ENCODE assay signal across 10 cellular contexts in genomic region chr9:18890372-18890771, GRCh38.
DNase-seq lines count a peak whose midpoint lies in the region; ATAC-seq and TF ChIP-seq lines count a peak whose summit lies in the region.
"Had no signal": no experiment of that assay in that cellular context is flagged by ENCODE, and none has a peak within 500 bp of the region (broad histone marks: within the 10 kb centered on the region; RNA-seq: fewer than 3 reads in every experiment).

No MANE protein-coding gene starts in this region.

- H3K36me3 ChIP-seq in upper lobe of right lung, result no peaks in the 10 kb centered on the region
- no peaks in the 10 kb centered on the region for H3K36me3 ChIP-seq in Peyer's patch

- peak; percentile 90 for DNase-seq in LHCN-M2 (ENCODE audit: low read depth)
- DNase-seq in fibroblast of gingiva (ENCODE audit: low read depth), result peak; percentile 75
- no peak for DNase-seq in upper lobe of right lung
- DNase-seq in GM19238 (ENCODE audit: insufficient read length, low spot score), result no peak
- DNase-seq in posterior vena cava (ENCODE audit: low spot score), result no peak
- no peak for DNase-seq in Peyer's patch
- DNase-seq: NCI-H2029 had no signal

- TF ChIP-seq POLR2A in Peyer's patch (IDR thresholded peaks at IDR 0.05), result no peak

- H3K4me3 ChIP-seq in upper lobe of right lung (no peak overlapping the region), Peyer's patch (no peak overlapping the region)
- H3K4me3 ChIP-seq: ascending aorta had no signal

- H3K27me3 ChIP-seq in upper lobe of right lung (no peaks in the 10 kb centered on the region), Peyer's patch (no peaks in the 10 kb centered on the region)
- H3K27me3 ChIP-seq: ascending aorta had no signal

- H3K4me1 ChIP-seq in upper lobe of right lung (no peaks in the 10 kb centered on the region), Peyer's patch (no peaks in the 10 kb centered on the region)
- H3K4me1 ChIP-seq: ascending aorta had no signal

- intact Hi-C loops in upper lobe of right lung (cut with DNase I), result no loop called here
- intact Hi-C loops in posterior vena cava (cut with DNase I), result no loop called here

- H3K9me3 ChIP-seq in upper lobe of right lung (peaks cover under 1% of the 10 kb centered on the region), Peyer's patch (peaks cover 0 to 3% (median 0%) of the 10 kb centered on the region in 4 donors)

- peak; percentile 82 for ATAC-seq in GM18499 (IDR thresholded peaks at IDR 0.05; ENCODE audit: insufficient read depth, unreplicated experiment)
- peak; percentile 75 for ATAC-seq in GM21723 (IDR thresholded peaks at IDR 0.05; ENCODE audit: unreplicated experiment)
- ATAC-seq in upper lobe of right lung, result no peak

- no peak overlapping the region for H3K27ac ChIP-seq in upper lobe of right lung
- no peak overlapping the region for H3K27ac ChIP-seq in Peyer's patch
- H3K27ac ChIP-seq: ascending aorta had no signal

- TF ChIP-seq CTCF in upper lobe of right lung (IDR thresholded peaks at IDR 0.05) (no peak), Peyer's patch (IDR thresholded peaks at IDR 0.05) (no peak)

Comparison
In these comparisons a context has a peak if more than half of its experiments do, and no peak if none do; other contexts are left out.
1. DNase-seq: peak in LHCN-M2 (single experiment) and fibroblast of gingiva (single experiment); none in upper lobe of right lung (single experiment), GM19238 (single experiment), posterior vena cava (single experiment) and Peyer's patch (0 of 3).